ENCODE assay signal across 8 cellular contexts in the genomic region with DNA sequence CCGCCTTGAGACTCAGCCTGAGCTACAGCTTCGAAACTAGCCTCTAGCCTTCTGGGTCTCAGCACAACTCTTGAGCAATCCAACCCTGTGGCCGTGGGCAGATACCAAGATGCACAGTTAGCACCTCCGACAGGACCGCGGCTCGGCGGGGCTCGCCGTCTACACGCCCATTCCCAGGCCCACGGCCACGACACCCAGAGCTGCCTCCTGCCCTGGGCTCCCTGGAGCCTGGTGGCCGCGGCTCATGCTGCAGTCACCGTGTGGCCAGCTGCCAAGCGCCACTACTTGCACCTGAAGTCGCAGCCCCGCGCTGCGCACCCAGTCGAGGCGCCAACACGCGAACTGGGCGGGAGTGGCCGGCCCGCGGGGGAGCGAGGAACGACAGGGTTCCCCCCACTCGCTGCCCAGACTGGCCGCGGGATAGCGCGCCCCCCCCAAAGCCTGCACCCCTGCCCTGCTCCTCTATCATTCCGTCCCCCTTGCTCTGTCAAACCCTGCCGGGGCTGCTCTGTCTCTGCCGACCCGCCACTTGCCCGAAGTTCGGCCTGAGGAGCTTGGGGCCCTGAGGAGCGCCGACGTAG. TPM values are rescaled to one million over a fixed set of nuclear protein-coding genes. Genes with fewer than 3 reads are reported as not detected.
DNase-seq lines count a peak whose midpoint lies in the region; ATAC-seq and TF ChIP-seq lines count a peak whose summit lies in the region.

No MANE protein-coding gene starts in this region.

- TF ChIP-seq POLR2A in esophagus squamous epithelium (IDR thresholded peaks at IDR 0.05): no peak

- H3K9me3 ChIP-seq in BE2C: no peaks in the 10 kb centered on the region
- H3K9me3 ChIP-seq in MG63: no peaks in the 10 kb centered on the region
- H3K9me3 ChIP-seq in esophagus squamous epithelium: no peaks in the 10 kb centered on the region
- no peaks in the 10 kb centered on the region for H3K9me3 ChIP-seq in aorta (ENCODE audit: control insufficient read depth, low read length)

- H3K9me3 Mint-ChIP-seq in activated CD4-positive, alpha-beta memory T cell treated with anti-CD3 and anti-CD28 coated beads, Interleukin-2, amount 10 ng/mL, durations not matched to agents 7 days and 5 days: no peaks in the 10 kb centered on the region
- no peaks in the 10 kb centered on the region for H3K9me3 Mint-ChIP-seq in natural killer cell treated with Interleukin-12 subunit alpha and Interleukin-12 subunit beta and Interleukin-15 and Interleukin-18, amount 100 ng/mL, for 72 hours

- DNase-seq in BE2C (peak; percentile 43), MG63 (peak; percentile 47), esophagus squamous epithelium (lab: John Stamatoyannopoulos, UW) (no peak), aorta (peak; percentile 70 to 83)
- peak; percentile 46 for DNase-seq in activated CD4-positive, alpha-beta memory T cell treated with anti-CD3 and anti-CD28 coated beads, Interleukin-2, amount 10 ng/mL, durations not matched to agents 7 days and 5 days
- peak; percentile 69 for DNase-seq in natural killer cell treated with Interleukin-12 subunit alpha and Interleukin-12 subunit beta and Interleukin-15 and Interleukin-18, amount 100 ng/mL, for 72 hours (ENCODE audit: low spot score)

- H3K4me3 ChIP-seq in BE2C (ENCODE audit: low read depth, low read length): peak overlapping the region; percentile 84
- peak overlapping the region; percentile 85 for H3K4me3 ChIP-seq in MG63
- peak overlapping the region; percentile 64 to 97 (median 88) for H3K4me3 ChIP-seq in esophagus squamous epithelium
- H3K4me3 ChIP-seq in aorta (ENCODE audit: low read length in 2 of 2): peak overlapping the region; percentile 46 to 55

- WGBS in esophagus squamous epithelium, 2 donors: 0% methylated on average over 11 of the region's 45 CpGs; no CpG with 5 or more reads in 1 of the 2 donors
- WGBS in aorta, 2 donors: 1 to 2% methylated on average over 43 to 45 of the region's 45 CpGs

- peak overlapping the region; percentile 90 for H3K27ac Mint-ChIP-seq in activated CD4-positive, alpha-beta memory T cell treated with anti-CD3 and anti-CD28 coated beads, Interleukin-2, amount 10 ng/mL, durations not matched to agents 7 days and 5 days
- peak overlapping the region; percentile 85 to 96 for H3K27ac Mint-ChIP-seq in natural killer cell treated with Interleukin-12 subunit alpha and Interleukin-12 subunit beta and Interleukin-15 and Interleukin-18, amount 100 ng/mL, for 72 hours

- intact Hi-C loops in esophagus squamous epithelium (cut with DNase I) (loop anchor here (10.0 kb wide), 1 partner anchor 113 kb away; a partner anchor contains a TSS), aorta (cut with DNase I) (loop anchor here in 1 of 2 donors (5.0 kb wide), 2 partner anchors 94 to 116 kb away; a partner anchor contains a TSS)

- POLR2A ChIA-PET in activated CD4-positive, alpha-beta memory T cell treated with anti-CD3 and anti-CD28 coated beads, Interleukin-2, amount 10 ng/mL, durations not matched to agents 7 days and 5 days (lab: Charles Lee): interaction anchor here (0.6 to 4.6 kb wide), 18 partner anchors 8 to 1470 kb away, joined by 3 to 38 read pairs (median 10); a partner anchor contains a TSS

- H3K27me3 Mint-ChIP-seq in activated CD4-positive, alpha-beta memory T cell treated with anti-CD3 and anti-CD28 coated beads, Interleukin-2, amount 10 ng/mL, durations not matched to agents 7 days and 5 days: no peaks in the 10 kb centered on the region
- H3K27me3 Mint-ChIP-seq in natural killer cell treated with Interleukin-12 subunit alpha and Interleukin-12 subunit beta and Interleukin-15 and Interleukin-18, amount 100 ng/mL, for 72 hours: no peaks in the 10 kb centered on the region

- CTCF ChIA-PET in activated CD4-positive, alpha-beta memory T cell treated with anti-CD3 and anti-CD28 coated beads, Interleukin-2, amount 10 ng/mL, durations not matched to agents 7 days and 5 days (lab: Charles Lee): interaction anchor here (0.7 to 5.3 kb wide), 10 partner anchors 9 to 215 kb away, joined by 3 to 34 read pairs (median 4); a partner anchor contains a TSS

- H3K4me1 ChIP-seq in BE2C: no peaks in the 10 kb centered on the region; the same call in 1 of the 2 replicates
- H3K4me1 ChIP-seq in esophagus squamous epithelium: peaks cover 22 to 43% (median 28%) of the 10 kb centered on the region in 3 donors
- H3K4me1 ChIP-seq in aorta (ENCODE audit: control insufficient read depth in 1 of 2, insufficient read depth in 2 of 2, low read length in 2 of 2): no peaks in the 10 kb centered on the region

- TF ChIP-seq CTCF in BE2C (IDR thresholded peaks at IDR 0.05; ENCODE audit: low read depth, low read length): no peak
- TF ChIP-seq CTCF in esophagus squamous epithelium (IDR thresholded peaks at IDR 0.05): peak in 1 of 6 experiments; percentile 28

- ATAC-seq in GM19351 (IDR thresholded peaks at IDR 0.05; ENCODE audit: unreplicated experiment): peak; percentile 10
- ATAC-seq in natural killer cell treated with Interleukin-12 subunit alpha and Interleukin-12 subunit beta and Interleukin-15 and Interleukin-18, amount 100 ng/mL, for 72 hours: peak; percentile 2 to 16
- peak; percentile 31 for ATAC-seq in aorta (ENCODE audit: low FRiP score)
- ATAC-seq in HG03095 (IDR thresholded peaks at IDR 0.05; ENCODE audit: unreplicated experiment): no peak

- no peaks in the 10 kb centered on the region for H3K27me3 ChIP-seq in BE2C
- H3K27me3 ChIP-seq in MG63: no peaks in the 10 kb centered on the region
- no peaks in the 10 kb centered on the region for H3K27me3 ChIP-seq in esophagus squamous epithelium
- no peaks in the 10 kb centered on the region for H3K27me3 ChIP-seq in aorta (ENCODE audit: control insufficient read depth in 1 of 2, insufficient read depth in 2 of 2, low read length in 1 of 2)

- peaks cover 28% of the 10 kb centered on the region for H3K36me3 Mint-ChIP-seq in activated CD4-positive, alpha-beta memory T cell treated with anti-CD3 and anti-CD28 coated beads, Interleukin-2, amount 10 ng/mL, durations not matched to agents 7 days and 5 days (ENCODE audit: low read depth)
- peaks cover 6% of the 10 kb centered on the region for H3K36me3 Mint-ChIP-seq in natural killer cell treated with Interleukin-12 subunit alpha and Interleukin-12 subunit beta and Interleukin-15 and Interleukin-18, amount 100 ng/mL, for 72 hours

- peaks cover 56% of the 10 kb centered on the region for H3K4me1 Mint-ChIP-seq in activated CD4-positive, alpha-beta memory T cell treated with anti-CD3 and anti-CD28 coated beads, Interleukin-2, amount 10 ng/mL, durations not matched to agents 7 days and 5 days
- H3K4me1 Mint-ChIP-seq in natural killer cell treated with Interleukin-12 subunit alpha and Interleukin-12 subunit beta and Interleukin-15 and Interleukin-18, amount 100 ng/mL, for 72 hours (ENCODE audit: low read depth in 2 of 2): peaks cover 27 to 30% of the 10 kb centered on the region in 2 donors

- H3K27ac ChIP-seq in esophagus squamous epithelium (peak overlapping the region; percentile 84 to 94 (median 90)), aorta (ENCODE audit: low read depth in 1 of 2, low read length in 2 of 2) (peak overlapping the region in 1 of 2 donors; percentile 50)

- H3K36me3 ChIP-seq in BE2C (peaks cover 3% of the 10 kb centered on the region), MG63 (peaks cover 53% of the 10 kb centered on the region), esophagus squamous epithelium (peaks cover 0 to 16% (median 3%) of the 10 kb centered on the region in 3 donors), aorta (ENCODE audit: control insufficient read depth in 1 of 2, insufficient read depth in 2 of 2, low read length in 1 of 2) (no peaks in the 10 kb centered on the region)

- peak overlapping the region; percentile 97 for H3K4me3 Mint-ChIP-seq in activated CD4-positive, alpha-beta memory T cell treated with anti-CD3 and anti-CD28 coated beads, Interleukin-2, amount 10 ng/mL, durations not matched to agents 7 days and 5 days
- peak overlapping the region; percentile 96 for H3K4me3 Mint-ChIP-seq in natural killer cell treated with Interleukin-12 subunit alpha and Interleukin-12 subunit beta and Interleukin-15 and Interleukin-18, amount 100 ng/mL, for 72 hours

RNA-seq across cellular contexts. Expression of a gene that starts 0.7 kb away (rescaled TPM):
- 7.6 TPM for polyA plus RNA-seq in BE2C (2012; ENCODE audit: insufficient read depth, insufficient read length, low read depth)
- 6.3 and 14.2 TPM in 2 replicates for total RNA-seq in MG63 (2014; rRNA removed; shearing (Covaris generic); ENCODE audit: low replicate concordance)
- total RNA-seq in activated CD4-positive, alpha-beta memory T cell treated with anti-CD3 and anti-CD28 coated beads, Interleukin-2, amount 10 ng/mL, durations not matched to agents 7 days and 5 days: 10 to 100 TPM; 73.5 to 73.6 TPM
- 10 to 100 TPM in 1 of 4 donors, 1 to 10 TPM in 3; 3.4 to 15.1 (median 7.5) TPM for total RNA-seq in esophagus squamous epithelium
- 10 to 100 TPM; 29.8 to 60.4 TPM for total RNA-seq in natural killer cell treated with Interleukin-12 subunit alpha and Interleukin-12 subunit beta and Interleukin-15 and Interleukin-18, amount 100 ng/mL, for 72 hours
- 1 to 10 TPM in 1 of 2 donors, under 1 TPM in 1; 0.71 to 1.2 TPM for total RNA-seq in aorta
- under 1 TPM; 0.56 to 0.88 TPM for polyA plus RNA-seq in aorta

RNA-seq across cellular contexts. Expression of a gene that starts 56.9 kb away (rescaled TPM):
- not detected for polyA plus RNA-seq in BE2C (2012; ENCODE audit: insufficient read depth, insufficient read length, low read depth)
- total RNA-seq in MG63 (2014; rRNA removed; shearing (Covaris generic); ENCODE audit: low replicate concordance): not detected in 2 replicates
- not detected for total RNA-seq in activated CD4-positive, alpha-beta memory T cell treated with anti-CD3 and anti-CD28 coated beads, Interleukin-2, amount 10 ng/mL, durations not matched to agents 7 days and 5 days
- 1 to 10 TPM in 2 of 4 donors, under 1 TPM in 2; 0.49 to 6.1 (median 2.4) TPM for total RNA-seq in esophagus squamous epithelium
- total RNA-seq in natural killer cell treated with Interleukin-12 subunit alpha and Interleukin-12 subunit beta and Interleukin-15 and Interleukin-18, amount 100 ng/mL, for 72 hours: not detected
- 1 to 10 TPM in 1 of 2 donors, not detected in 1; 1.2 TPM for total RNA-seq in aorta
- polyA plus RNA-seq in aorta: under 1 TPM in 1 of 2 donors, not detected in 1; 0.63 TPM
